ENCODE assay signal across 14 cellular contexts in the genomic region with DNA sequence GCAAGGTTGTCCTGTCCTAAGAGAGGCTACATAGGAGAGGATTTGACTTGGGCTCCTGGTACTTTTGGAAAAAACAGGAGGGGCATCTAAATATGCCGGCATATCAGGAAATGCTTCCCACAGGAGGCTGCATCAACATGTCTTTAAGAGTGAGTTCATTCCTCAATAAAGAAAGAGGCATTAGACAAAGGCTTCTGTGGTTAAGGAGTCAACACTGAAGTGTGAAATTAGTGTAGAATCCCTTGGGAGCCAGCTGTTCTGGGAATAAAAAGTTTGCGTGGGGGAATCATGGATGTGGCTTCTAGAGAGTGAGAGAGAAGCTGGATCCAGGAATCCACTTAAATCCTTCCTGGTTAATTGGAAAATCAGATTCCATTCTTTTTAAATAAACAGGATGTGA.
"Had no signal": no experiment of that assay in that cellular context is flagged by ENCODE, and none has a peak within 500 bp of the region (broad histone marks: within the 10 kb centered on the region; RNA-seq: fewer than 3 reads in every experiment).

No MANE protein-coding gene starts in this region.

- H3K27me3 Mint-ChIP-seq: activated B cell treated with CpG ODN at 0.5 μM for 24 hours; activated naive CD4-positive, alpha-beta T cell treated with anti-CD3 and anti-CD28 coated beads, Interleukin-2, amount 50 U/mL, for 24 hours had no signal

- H3K27ac Mint-ChIP-seq: activated B cell treated with CpG ODN at 0.5 μM for 24 hours; activated naive CD4-positive, alpha-beta T cell treated with anti-CD3 and anti-CD28 coated beads, Interleukin-2, amount 50 U/mL, for 24 hours; endodermal cell; stimulated activated naive CD8-positive, alpha-beta T cell treated with anti-CD3 and anti-CD28 coated beads, Interleukin-15, Interleukin-2, amounts not matched to agents 100 ng/mL and 50 ng/mL, for 24 hours; T-helper 1 cell treated with Interleukin-12 subunit alpha and Interleukin-12 subunit beta and Interleukin-4 antibody, amounts not matched to agents 30 μg/mL and 1 μg/mL, for 36 hours had no signal

- H3K36me3 ChIP-seq: left lung, ovary had no signal

- FAIRE-seq: islet of Langerhans had no signal

- H3K4me3 Mint-ChIP-seq: activated B cell treated with CpG ODN at 0.5 μM for 24 hours; activated naive CD4-positive, alpha-beta T cell treated with anti-CD3 and anti-CD28 coated beads, Interleukin-2, amount 50 U/mL, for 24 hours; endodermal cell; neural crest cell; stimulated activated naive CD8-positive, alpha-beta T cell treated with anti-CD3 and anti-CD28 coated beads, Interleukin-15, Interleukin-2, amounts not matched to agents 100 ng/mL and 50 ng/mL, for 24 hours; T-helper 1 cell treated with Interleukin-12 subunit alpha and Interleukin-12 subunit beta and Interleukin-4 antibody, amounts not matched to agents 30 μg/mL and 1 μg/mL, for 36 hours had no signal

- H3K36me3 Mint-ChIP-seq: activated naive CD4-positive, alpha-beta T cell treated with anti-CD3 and anti-CD28 coated beads, Interleukin-2, amount 50 U/mL, for 24 hours had no signal

- ATAC-seq: body of pancreas, left lung had no signal

- H3K4me1 ChIP-seq: testis had no signal

- H3K9me3 ChIP-seq: body of pancreas, left lung, ovary, testis had no signal

- H3K4me3 ChIP-seq: body of pancreas, left lung, ovary, testis had no signal

- DNase-seq: activated B cell treated with CpG ODN at 0.5 μM for 24 hours; activated CD4-positive, alpha-beta T cell treated with anti-CD3 and anti-CD28 coated beads, Interleukin-2, amount 50 U/mL, for 1 hour; activated effector memory CD4-positive, alpha-beta T cell treated with Interleukin-2 at 50 U/mL for 16 hours; body of pancreas; left lung; ovary; stimulated activated CD4-positive, alpha-beta T cell treated with anti-CD3 and anti-CD28 coated beads, Interleukin-4, amount 100 ng/mL, for 1 hour; testis had no signal

- H3K27ac ChIP-seq: body of pancreas, left lung, ovary, testis had no signal

- H3K27me3 ChIP-seq: body of pancreas, left lung, ovary, testis had no signal

- H3K4me1 Mint-ChIP-seq: activated B cell treated with CpG ODN at 0.5 μM for 24 hours; activated naive CD4-positive, alpha-beta T cell treated with anti-CD3 and anti-CD28 coated beads, Interleukin-2, amount 50 U/mL, for 24 hours; endodermal cell had no signal

- H3K9me3 Mint-ChIP-seq: activated B cell treated with CpG ODN at 0.5 μM for 24 hours; activated naive CD4-positive, alpha-beta T cell treated with anti-CD3 and anti-CD28 coated beads, Interleukin-2, amount 50 U/mL, for 24 hours; endodermal cell; stimulated activated naive CD8-positive, alpha-beta T cell treated with anti-CD3 and anti-CD28 coated beads, Interleukin-15, Interleukin-2, amounts not matched to agents 100 ng/mL and 50 ng/mL, for 24 hours; T-helper 1 cell treated with Interleukin-12 subunit alpha and Interleukin-12 subunit beta and Interleukin-4 antibody, amounts not matched to agents 30 μg/mL and 1 μg/mL, for 36 hours had no signal
